Comparison of ENCODE assay signal across 28 cellular contexts in genomic region chr11:62011881-62012280, GRCh38.
"Had no signal": no experiment of that assay in that cellular context is flagged by ENCODE, and none has a peak within 500 bp of the region (broad histone marks: within the 10 kb centered on the region; RNA-seq: fewer than 3 reads in every experiment).

No MANE protein-coding gene starts in this region.

- H3K9me3 ChIP-seq: gastrocnemius medialis, lower lobe of right lung, mucosa of descending colon, right atrium auricular region, testis, tibial artery, upper lobe of left lung had no signal

- H3K27ac ChIP-seq: gastrocnemius medialis, lower lobe of right lung, parathyroid adenoma, right atrium auricular region, testis, tibial artery, upper lobe of left lung had no signal

- H3K4me2 ChIP-seq: smooth muscle cell had no signal

- H3K4me1 ChIP-seq: gastrocnemius medialis, lower lobe of right lung, parathyroid adenoma, right atrium auricular region, testis had no signal

- H3K4me3 Mint-ChIP-seq: endodermal cell; mesothelial cell of epicardium; naive B cell; neural crest cell; stimulated activated memory B cell treated with anti-CD40 and anti-IgM and Interleukin-4, amounts not matched to agents 10 μg/mL and 1 μg/mL and 100 μg/mL, for 72 hours had no signal

- FAIRE-seq: colon, keratinocyte, urothelium cell line had no signal

- ATAC-seq: esophagus mucosa; gastrocnemius medialis; left ventricle myocardium superior; mucosa of descending colon; sciatic nerve; stimulated activated memory B cell treated with anti-CD40 and anti-IgM and Interleukin-4, amounts not matched to agents 10 μg/mL and 1 μg/mL and 100 μg/mL, for 72 hours; stimulated activated naive CD8-positive, alpha-beta T cell treated with anti-CD3 and anti-CD28 coated beads, Interleukin-15, Interleukin-2, amounts not matched to agents 100 U/mL and 50 U/mL, for 24 hours had no signal

- H3K27me3 Mint-ChIP-seq: natural killer cell treated with Interleukin-12 subunit alpha and Interleukin-12 subunit beta and Interleukin-15 and Interleukin-18, amount 100 ng/mL, for 72 hours; progenitor cell of endocrine pancreas; stimulated activated memory B cell treated with anti-CD40 and anti-IgM and Interleukin-4, amounts not matched to agents 10 μg/mL and 1 μg/mL and 100 μg/mL, for 72 hours had no signal

- H3K4me3 ChIP-seq: gastrocnemius medialis, lower lobe of right lung, mucosa of descending colon, right atrium auricular region, smooth muscle cell, testis, tibial artery, upper lobe of left lung had no signal

- DNase-seq: effector CD8-positive, alpha-beta T cell; endodermal cell; gastrocnemius medialis; head of caudate nucleus; left ventricle myocardium superior; lower lobe of right lung; mucosa of descending colon; naive B cell; stimulated activated CD4-positive, alpha-beta T cell treated with anti-CD3 and anti-CD28 coated beads, Interleukin-2, amount 100 ng/mL, for 24 hours; stimulated activated CD4-positive, alpha-beta T cell treated with anti-CD3 and anti-CD28 coated beads, Interleukin-4, amount 100 ng/mL, for 4 hours; stimulated activated naive CD8-positive, alpha-beta T cell treated with anti-CD3 and anti-CD28 coated beads, Interleukin-15, Interleukin-2, amounts not matched to agents 100 U/mL and 50 U/mL, for 24 hours; substantia nigra; testis had no signal

- H3K4me1 Mint-ChIP-seq: endodermal cell, naive B cell had no signal

- H2AFZ ChIP-seq: parathyroid adenoma had no signal

- H3K9me3 Mint-ChIP-seq: naive B cell; natural killer cell treated with Interleukin-12 subunit alpha and Interleukin-12 subunit beta and Interleukin-15 and Interleukin-18, amount 100 ng/mL, for 72 hours; stimulated activated memory B cell treated with anti-CD40 and anti-IgM and Interleukin-4, amounts not matched to agents 10 μg/mL and 1 μg/mL and 100 μg/mL, for 72 hours had no signal

- H3K36me3 Mint-ChIP-seq: naive B cell; natural killer cell treated with Interleukin-12 subunit alpha and Interleukin-12 subunit beta and Interleukin-15 and Interleukin-18, amount 100 ng/mL, for 72 hours; stimulated activated memory B cell treated with anti-CD40 and anti-IgM and Interleukin-4, amounts not matched to agents 10 μg/mL and 1 μg/mL and 100 μg/mL, for 72 hours had no signal

- H3K9ac ChIP-seq: parathyroid adenoma had no signal

- H3K79me2 ChIP-seq: parathyroid adenoma had no signal

- H3K27ac Mint-ChIP-seq: endodermal cell; mesothelial cell of epicardium; progenitor cell of endocrine pancreas; stimulated activated memory B cell treated with anti-CD40 and anti-IgM and Interleukin-4, amounts not matched to agents 10 μg/mL and 1 μg/mL and 100 μg/mL, for 72 hours had no signal

- H3K36me3 ChIP-seq: gastrocnemius medialis, lower lobe of right lung, right atrium auricular region, tibial artery, upper lobe of left lung had no signal

- H3K27me3 ChIP-seq: gastrocnemius medialis, right atrium auricular region, testis, tibial artery, upper lobe of left lung had no signal
